ENCODE assay signal across 3 cellular contexts in genomic region chr14:48454887-48455286, GRCh38.
TF ChIP-seq lines count a peak whose summit lies in the region.

No MANE protein-coding gene starts in this region.

TF ChIP-seq in A549, 52 proteins besides CTCF, POLR2A, EP300 and RAD21:
- peak; percentile 66 for TF ChIP-seq MAFK (IDR thresholded peaks at IDR 0.05; ENCODE audit: partially characterized antibody)
- no peak for TF ChIP-seq ELK1 (IDR thresholded peaks at IDR 0.05; ENCODE audit: low read depth, low read length)
- no peak for TF ChIP-seq MAZ (IDR thresholded peaks at IDR 0.05; ENCODE audit: borderline replicate concordance, low read depth, low read length)
- no peak for TF ChIP-seq KDM1A (IDR thresholded peaks at IDR 0.05; ENCODE audit: low read depth)

TF ChIP-seq in IMR-90, 13 proteins besides CTCF, POLR2A, EP300 and RAD21:
- TF ChIP-seq MAFK (IDR thresholded peaks at IDR 0.05; ENCODE audit: low read depth, low read length) = peak; percentile 86
- no peak for TF ChIP-seq SMC3 (IDR thresholded peaks at IDR 0.05; ENCODE audit: low read depth, low read length)
- TF ChIP-seq MXI1 (IDR thresholded peaks at IDR 0.05; ENCODE audit: borderline replicate concordance, low read depth, low read length) = no peak
- no peak for TF ChIP-seq CEBPB (IDR thresholded peaks at IDR 0.05; ENCODE audit: low read depth, low read length)
- no peak for TF ChIP-seq MAZ (IDR thresholded peaks at IDR 0.05; ENCODE audit: borderline replicate concordance, low read depth, low read length)
- no peak for TF ChIP-seq USF2 (IDR thresholded peaks at IDR 0.05; ENCODE audit: low read depth, low read length)
- no peak for TF ChIP-seq BHLHE40 (IDR thresholded peaks at IDR 0.05; ENCODE audit: low read depth, low read length)

TF ChIP-seq in H1, 55 proteins besides CTCF, POLR2A, EP300 and RAD21:
- TF ChIP-seq BRCA1 (IDR thresholded peaks at IDR 0.05; ENCODE audit: low read depth, low read length) (no peak), MAFK (IDR thresholded peaks at IDR 0.05; ENCODE audit: low read depth, low read length) (peak; percentile 39)
